In genomic region chr2:143955416-143956075, GRCh38 we compare ENCODE assay signal across 1 cellular context.
TF ChIP-seq lines count a peak whose summit lies in the region.

No MANE protein-coding gene starts in this region.

TF ChIP-seq in SK-N-SH, 30 proteins besides CTCF, POLR2A, EP300 and RAD21 (continued from another document):
- TF ChIP-seq USF1 (IDR thresholded peaks at IDR 0.05; ENCODE audit: borderline replicate concordance, low read depth) (no peak), NRF1 (IDR thresholded peaks at IDR 0.05; ENCODE audit: low read depth, low read length) (no peak), GABPA (IDR thresholded peaks at IDR 0.05; ENCODE audit: low read depth) (no peak), RXRA (IDR thresholded peaks at IDR 0.05; ENCODE audit: borderline replicate concordance, low read depth) (no peak), JUND (IDR thresholded peaks at IDR 0.05) (peak; percentile 59), TEAD4 (IDR thresholded peaks at IDR 0.05; ENCODE audit: borderline replicate concordance, insufficient read depth) (peak; percentile 81), FOXM1 (IDR thresholded peaks at IDR 0.05; ENCODE audit: low read depth) (no peak), TCF12 (IDR thresholded peaks at IDR 0.05) (peak; percentile 79), NFIC (IDR thresholded peaks at IDR 0.05; ENCODE audit: borderline replicate concordance) (peak; percentile 77), RFX5 (IDR thresholded peaks at IDR 0.05; ENCODE audit: low read length) (no peak), IRF3 (IDR thresholded peaks at IDR 0.05; ENCODE audit: low read depth, low read length) (no peak)
TF ChIP-seq in SK-N-SH: peak in this region for 6.
